In genomic region chr4:8564595-8564994, GRCh38 we compare ENCODE assay signal across 10 cellular contexts. TPM values are rescaled to one million over a fixed set of nuclear protein-coding genes. Genes with fewer than 3 reads are reported as not detected.
"Had no signal": no experiment of that assay in that cellular context is flagged by ENCODE, and none has a peak within 500 bp of the region (broad histone marks: within the 10 kb centered on the region; RNA-seq: fewer than 3 reads in every experiment).

No MANE protein-coding gene starts in this region.

- H3K4me3 ChIP-seq: GM23338, HAP-1 had no signal

- H3K36me3 ChIP-seq: HAP-1 had no signal

- H3K4me2 ChIP-seq: GM23338 had no signal

- DNase-seq: H7, HFFc6, KG1 had no signal

- ATAC-seq: GM23338, HCT116 had no signal

- H2AFZ ChIP-seq: GM23338 had no signal

- H3K27ac ChIP-seq: HL-60 had no signal

RNA-seq across cellular contexts. Expression of gene GPR78, which starts 15.6 kb away (rescaled TPM):
- total RNA-seq: H4, HT1080 had no signal
- polyA plus RNA-seq: IgD-negative memory B cell had no signal

RNA-seq across cellular contexts. Expression of gene CPZ, which starts 28.0 kb away (rescaled TPM):
- total RNA-seq: HT1080 had no signal
- polyA plus RNA-seq: IgD-negative memory B cell had no signal
